3 cellular contexts compared by ENCODE assay signal in the genomic region with DNA sequence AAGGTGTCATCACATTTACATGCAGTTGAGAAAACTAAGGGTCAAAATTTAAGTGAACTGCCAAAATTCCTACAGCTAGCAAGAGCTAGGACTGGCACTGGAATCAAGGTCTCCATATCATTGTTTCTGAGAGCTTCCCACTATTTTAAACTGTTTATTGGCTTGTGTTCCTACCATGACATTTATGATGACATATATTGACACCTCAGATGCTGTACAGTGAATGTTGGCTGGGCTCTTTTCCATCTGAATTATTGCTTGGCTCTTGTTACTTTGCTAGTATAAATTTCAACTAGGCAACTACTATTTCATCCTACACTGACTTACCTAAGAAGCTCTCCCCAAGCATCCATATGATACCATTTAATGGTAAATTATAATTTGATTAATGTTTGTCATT.
TF ChIP-seq lines count a peak whose summit lies in the region.

No MANE protein-coding gene starts in this region.

TF ChIP-seq in A549, 52 proteins besides CTCF, POLR2A, EP300 and RAD21:
- TF ChIP-seq MAZ (IDR thresholded peaks at IDR 0.05; ENCODE audit: borderline replicate concordance, low read depth, low read length), result no peak
- TF ChIP-seq ZSCAN20 (CRISPR knock-in tag; IDR thresholded peaks at IDR 0.05), result no peak
- no peak for TF ChIP-seq RARB (CRISPR knock-in tag; IDR thresholded peaks at IDR 0.05)
- TF ChIP-seq, protein P1, sequence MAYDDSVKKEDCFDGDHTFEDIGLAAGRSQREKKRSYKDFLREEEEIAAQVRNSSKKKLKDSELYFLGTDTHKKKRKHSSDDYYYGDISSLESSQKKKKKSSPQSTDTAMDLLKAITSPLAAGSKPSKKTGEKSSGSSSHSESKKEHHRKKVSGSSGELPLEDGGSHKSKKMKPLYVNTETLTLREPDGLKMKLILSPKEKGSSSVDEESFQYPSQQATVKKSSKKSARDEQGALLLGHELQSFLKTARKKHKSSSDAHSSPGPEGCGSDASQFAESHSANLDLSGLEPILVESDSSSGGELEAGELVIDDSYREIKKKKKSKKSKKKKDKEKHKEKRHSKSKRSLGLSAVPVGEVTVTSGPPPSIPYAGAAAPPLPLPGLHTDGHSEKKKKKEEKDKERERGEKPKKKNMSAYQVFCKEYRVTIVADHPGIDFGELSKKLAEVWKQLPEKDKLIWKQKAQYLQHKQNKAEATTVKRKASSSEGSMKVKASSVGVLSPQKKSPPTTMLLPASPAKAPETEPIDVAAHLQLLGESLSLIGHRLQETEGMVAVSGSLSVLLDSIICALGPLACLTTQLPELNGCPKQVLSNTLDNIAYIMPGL (CRISPR knock-in tag; IDR thresholded peaks at IDR 0.05; ENCODE audit: borderline replicate concordance), result no peak
- TF ChIP-seq, protein P2, sequence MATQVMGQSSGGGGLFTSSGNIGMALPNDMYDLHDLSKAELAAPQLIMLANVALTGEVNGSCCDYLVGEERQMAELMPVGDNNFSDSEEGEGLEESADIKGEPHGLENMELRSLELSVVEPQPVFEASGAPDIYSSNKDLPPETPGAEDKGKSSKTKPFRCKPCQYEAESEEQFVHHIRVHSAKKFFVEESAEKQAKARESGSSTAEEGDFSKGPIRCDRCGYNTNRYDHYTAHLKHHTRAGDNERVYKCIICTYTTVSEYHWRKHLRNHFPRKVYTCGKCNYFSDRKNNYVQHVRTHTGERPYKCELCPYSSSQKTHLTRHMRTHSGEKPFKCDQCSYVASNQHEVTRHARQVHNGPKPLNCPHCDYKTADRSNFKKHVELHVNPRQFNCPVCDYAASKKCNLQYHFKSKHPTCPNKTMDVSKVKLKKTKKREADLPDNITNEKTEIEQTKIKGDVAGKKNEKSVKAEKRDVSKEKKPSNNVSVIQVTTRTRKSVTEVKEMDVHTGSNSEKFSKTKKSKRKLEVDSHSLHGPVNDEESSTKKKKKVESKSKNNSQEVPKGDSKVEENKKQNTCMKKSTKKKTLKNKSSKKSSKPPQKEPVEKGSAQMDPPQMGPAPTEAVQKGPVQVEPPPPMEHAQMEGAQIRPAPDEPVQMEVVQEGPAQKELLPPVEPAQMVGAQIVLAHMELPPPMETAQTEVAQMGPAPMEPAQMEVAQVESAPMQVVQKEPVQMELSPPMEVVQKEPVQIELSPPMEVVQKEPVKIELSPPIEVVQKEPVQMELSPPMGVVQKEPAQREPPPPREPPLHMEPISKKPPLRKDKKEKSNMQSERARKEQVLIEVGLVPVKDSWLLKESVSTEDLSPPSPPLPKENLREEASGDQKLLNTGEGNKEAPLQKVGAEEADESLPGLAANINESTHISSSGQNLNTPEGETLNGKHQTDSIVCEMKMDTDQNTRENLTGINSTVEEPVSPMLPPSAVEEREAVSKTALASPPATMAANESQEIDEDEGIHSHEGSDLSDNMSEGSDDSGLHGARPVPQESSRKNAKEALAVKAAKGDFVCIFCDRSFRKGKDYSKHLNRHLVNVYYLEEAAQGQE (IDR thresholded peaks at IDR 0.05), result no peak
- TF ChIP-seq, protein P3, sequence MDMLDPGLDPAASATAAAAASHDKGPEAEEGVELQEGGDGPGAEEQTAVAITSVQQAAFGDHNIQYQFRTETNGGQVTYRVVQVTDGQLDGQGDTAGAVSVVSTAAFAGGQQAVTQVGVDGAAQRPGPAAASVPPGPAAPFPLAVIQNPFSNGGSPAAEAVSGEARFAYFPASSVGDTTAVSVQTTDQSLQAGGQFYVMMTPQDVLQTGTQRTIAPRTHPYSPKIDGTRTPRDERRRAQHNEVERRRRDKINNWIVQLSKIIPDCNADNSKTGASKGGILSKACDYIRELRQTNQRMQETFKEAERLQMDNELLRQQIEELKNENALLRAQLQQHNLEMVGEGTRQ (IDR thresholded peaks at IDR 0.05), result no peak
- TF ChIP-seq FOSL2 (IDR thresholded peaks at IDR 0.05), result no peak
- TF ChIP-seq FOSL2 (CRISPR knock-in tag; IDR thresholded peaks at IDR 0.05), result no peak
- no peak for TF ChIP-seq MYC (IDR thresholded peaks at IDR 0.05; ENCODE audit: borderline replicate concordance, low read length)
- TF ChIP-seq TFCP2L1 (CRISPR knock-in tag; IDR thresholded peaks at IDR 0.05), result no peak
- no peak for TF ChIP-seq ZC3H11A (IDR thresholded peaks at IDR 0.05)
- no peak for TF ChIP-seq NR3C1 (IDR thresholded peaks at IDR 0.05)
- TF ChIP-seq, protein P4, sequence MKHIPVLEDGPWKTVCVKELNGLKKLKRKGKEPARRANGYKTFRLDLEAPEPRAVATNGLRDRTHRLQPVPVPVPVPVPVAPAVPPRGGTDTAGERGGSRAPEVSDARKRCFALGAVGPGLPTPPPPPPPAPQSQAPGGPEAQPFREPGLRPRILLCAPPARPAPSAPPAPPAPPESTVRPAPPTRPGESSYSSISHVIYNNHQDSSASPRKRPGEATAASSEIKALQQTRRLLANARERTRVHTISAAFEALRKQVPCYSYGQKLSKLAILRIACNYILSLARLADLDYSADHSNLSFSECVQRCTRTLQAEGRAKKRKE (CRISPR knock-in tag; IDR thresholded peaks at IDR 0.05; ENCODE audit: low read depth), result no peak

TF ChIP-seq in endothelial cell of umbilical vein, 7 proteins besides CTCF, POLR2A, EP300 and RAD21:
- TF ChIP-seq MYC (IDR thresholded peaks at IDR 0.05; ENCODE audit: low read depth, low read length), result no peak
- no peak for TF ChIP-seq POLR2AphosphoS5 (IDR thresholded peaks at IDR 0.05; ENCODE audit: insufficient read depth, low read depth, low read length)
- TF ChIP-seq, protein P5, sequence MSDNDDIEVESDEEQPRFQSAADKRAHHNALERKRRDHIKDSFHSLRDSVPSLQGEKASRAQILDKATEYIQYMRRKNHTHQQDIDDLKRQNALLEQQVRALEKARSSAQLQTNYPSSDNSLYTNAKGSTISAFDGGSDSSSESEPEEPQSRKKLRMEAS (IDR thresholded peaks at IDR 0.05; ENCODE audit: insufficient read depth, insufficient read length), result no peak
- TF ChIP-seq JUN (IDR thresholded peaks at IDR 0.05; ENCODE audit: borderline replicate concordance, insufficient read depth, insufficient read length, low read depth), result no peak
- TF ChIP-seq GATA2 (IDR thresholded peaks at IDR 0.05; ENCODE audit: insufficient read depth, insufficient read length, low read depth, low read length), result no peak
- TF ChIP-seq FOS (IDR thresholded peaks at IDR 0.05; ENCODE audit: borderline replicate concordance, insufficient read depth, low read length), result no peak
- no peak for TF ChIP-seq EZH2 (IDR thresholded peaks at IDR 0.05; ENCODE audit: borderline replicate concordance, low read depth, low read length, severe bottlenecking)

TF ChIP-seq in neural cell, 6 proteins besides CTCF, POLR2A, EP300 and RAD21:
- TF ChIP-seq EZH2 (IDR thresholded peaks at IDR 0.05; ENCODE audit: borderline replicate concordance, insufficient read depth, low read length, poor library complexity, severe bottlenecking) (no peak), SMC3 (conservative IDR thresholded peaks at IDR 0.05; ENCODE audit: poor library complexity) (no peak), TAF1 (IDR thresholded peaks at IDR 0.05; ENCODE audit: low read depth) (no peak), POLR2AphosphoS5 (IDR thresholded peaks at IDR 0.05) (no peak), MXI1 (conservative IDR thresholded peaks at IDR 0.05; ENCODE audit: poor library complexity, severe bottlenecking) (no peak)
- TF ChIP-seq, protein P2 (IDR thresholded peaks at IDR 0.05; ENCODE audit: borderline replicate concordance), result no peak
TF ChIP-seq in neural cell: peak in this region for 0.
